In genomic region chr19:12484371-12485322, GRCh38 we compare ENCODE assay signal across 1 cellular context.
TF ChIP-seq lines count a peak whose summit lies in the region.

Gene ZNF709, minus strand, starts transcription at chr19:12484816. Its CDS starts 159 bp downstream, at chr19:12484657.

TF ChIP-seq in HepG2, 621 proteins besides CTCF, POLR2A, EP300 and RAD21 (continued from another document and continues in another):
- TF ChIP-seq ZNF503 (CRISPR knock-in tag; IDR thresholded peaks at IDR 0.05): no peak
- TF ChIP-seq PTBP1 (IDR thresholded peaks at IDR 0.05; ENCODE audit: low read depth, low read length, poor library complexity, severe bottlenecking): no peak
- no peak for TF ChIP-seq SP140L (CRISPR knock-in tag; IDR thresholded peaks at IDR 0.05; ENCODE audit: borderline replicate concordance)
- TF ChIP-seq SP1 (IDR thresholded peaks at IDR 0.05): no peak
- peak; percentile 78 for TF ChIP-seq SP1 (CRISPR knock-in tag; IDR thresholded peaks at IDR 0.05)
- TF ChIP-seq IKZF1 (IDR thresholded peaks at IDR 0.05): no peak
- no peak for TF ChIP-seq ZNF180 (CRISPR knock-in tag; IDR thresholded peaks at IDR 0.05; ENCODE audit: borderline replicate concordance, low read depth)
- 0 out of 2 replicates have a peak, but pooled peaks have one; percentile 22 for TF ChIP-seq ZFP1 (CRISPR knock-in tag; IDR thresholded peaks at IDR 0.05)
- peak; percentile 60; the same call in 1 of the 2 replicates for TF ChIP-seq IRF2 (CRISPR knock-in tag; IDR thresholded peaks at IDR 0.05)
- no peak for TF ChIP-seq PCBP1 (IDR thresholded peaks at IDR 0.05; ENCODE audit: borderline replicate concordance, low read depth, low read length)
- TF ChIP-seq MYC (CRISPR knock-in tag; IDR thresholded peaks at IDR 0.05; ENCODE audit: borderline replicate concordance): no peak; the same call in 1 of the 2 replicates
- TF ChIP-seq ZHX2 (IDR thresholded peaks at IDR 0.05; ENCODE audit: low read depth): no peak
- TF ChIP-seq ZHX2 (CRISPR knock-in tag; IDR thresholded peaks at IDR 0.05; ENCODE audit: borderline replicate concordance): no peak
- TF ChIP-seq ZFP41 (CRISPR knock-in tag; IDR thresholded peaks at IDR 0.05; ENCODE audit: borderline replicate concordance): 0 out of 2 replicates have a peak, but pooled peaks have one; percentile 12
- no peak for TF ChIP-seq MTF2 (CRISPR knock-in tag; IDR thresholded peaks at IDR 0.05; ENCODE audit: borderline replicate concordance)
- TF ChIP-seq HMGXB4 (CRISPR knock-in tag; IDR thresholded peaks at IDR 0.05; ENCODE audit: borderline replicate concordance in 1 of 2, low read depth in 1 of 2): peak; percentile 72 to 87
- TF ChIP-seq IRF9 (CRISPR knock-in tag; IDR thresholded peaks at IDR 0.05; ENCODE audit: borderline replicate concordance): peak; percentile 89
- TF ChIP-seq ZHX1 (CRISPR knock-in tag; IDR thresholded peaks at IDR 0.05; ENCODE audit: low read depth): peak; percentile 41; the same call in 1 of the 2 replicates
- TF ChIP-seq ZFY (CRISPR knock-in tag; IDR thresholded peaks at IDR 0.05): peak; percentile 91
- TF ChIP-seq MTF1 (CRISPR knock-in tag; IDR thresholded peaks at IDR 0.05): no peak
- TF ChIP-seq ZMAT3 (CRISPR knock-in tag; conservative IDR thresholded peaks at IDR 0.05): 0 out of 2 replicates have a peak, but pooled peaks have one; percentile 75
- no peak for TF ChIP-seq IRX3 (CRISPR knock-in tag; IDR thresholded peaks at IDR 0.05; ENCODE audit: borderline replicate concordance, low read depth)
- TF ChIP-seq NBN (conservative IDR thresholded peaks at IDR 0.05): no peak
- TF ChIP-seq ATF7 (IDR thresholded peaks at IDR 0.05): 0 out of 2 replicates have a peak, but pooled peaks have one; percentile 24
- no peak for TF ChIP-seq ATF7 (CRISPR knock-in tag; IDR thresholded peaks at IDR 0.05)
- TF ChIP-seq ZNF33A (CRISPR knock-in tag; IDR thresholded peaks at IDR 0.05; ENCODE audit: borderline replicate concordance): 0 out of 2 replicates have a peak, but pooled peaks have one; percentile 68
- TF ChIP-seq ZNF7 (CRISPR knock-in tag; IDR thresholded peaks at IDR 0.05): no peak
- peak; percentile 63; the same call in 1 of the 2 replicates for TF ChIP-seq ZNF333 (CRISPR knock-in tag; IDR thresholded peaks at IDR 0.05; ENCODE audit: borderline replicate concordance)
- peak; percentile 18; the same call in 1 of the 2 replicates for TF ChIP-seq NCOR1 (IDR thresholded peaks at IDR 0.05; ENCODE audit: borderline replicate concordance, low read length)
- 0 out of 2 replicates have a peak, but pooled peaks have one; percentile 54 for TF ChIP-seq E2F1 (CRISPR knock-in tag; IDR thresholded peaks at IDR 0.05)
- TF ChIP-seq ZNF674 (CRISPR knock-in tag; IDR thresholded peaks at IDR 0.05; ENCODE audit: low read depth): no peak
- no peak for TF ChIP-seq ZBTB33 (CRISPR knock-in tag; IDR thresholded peaks at IDR 0.05)
- no peak for TF ChIP-seq NCOA5 (CRISPR knock-in tag; IDR thresholded peaks at IDR 0.05)
- TF ChIP-seq RELA (CRISPR knock-in tag; IDR thresholded peaks at IDR 0.05): 0 out of 2 replicates have a peak, but pooled peaks have one; percentile 31
- TF ChIP-seq ZNF382 (CRISPR knock-in tag; IDR thresholded peaks at IDR 0.05; ENCODE audit: borderline replicate concordance): no peak
- peak; percentile 70; the same call in 1 of the 2 replicates for TF ChIP-seq THAP9 (CRISPR knock-in tag; IDR thresholded peaks at IDR 0.05; ENCODE audit: borderline replicate concordance)
- no peak for TF ChIP-seq RCOR2 (CRISPR knock-in tag; IDR thresholded peaks at IDR 0.05)
- no peak; the same call in 1 of the 2 replicates for TF ChIP-seq ZNF784 (CRISPR knock-in tag; IDR thresholded peaks at IDR 0.05; ENCODE audit: borderline replicate concordance)
- no peak for TF ChIP-seq ZNF17 (CRISPR knock-in tag; IDR thresholded peaks at IDR 0.05)
- TF ChIP-seq AKAP8 (CRISPR knock-in tag; IDR thresholded peaks at IDR 0.05): 0 out of 2 replicates have a peak, but pooled peaks have one; percentile 49
- TF ChIP-seq NFYB (CRISPR knock-in tag; IDR thresholded peaks at IDR 0.05): peak; percentile 88
